8 cellular contexts compared by ENCODE assay signal in the genomic region with DNA sequence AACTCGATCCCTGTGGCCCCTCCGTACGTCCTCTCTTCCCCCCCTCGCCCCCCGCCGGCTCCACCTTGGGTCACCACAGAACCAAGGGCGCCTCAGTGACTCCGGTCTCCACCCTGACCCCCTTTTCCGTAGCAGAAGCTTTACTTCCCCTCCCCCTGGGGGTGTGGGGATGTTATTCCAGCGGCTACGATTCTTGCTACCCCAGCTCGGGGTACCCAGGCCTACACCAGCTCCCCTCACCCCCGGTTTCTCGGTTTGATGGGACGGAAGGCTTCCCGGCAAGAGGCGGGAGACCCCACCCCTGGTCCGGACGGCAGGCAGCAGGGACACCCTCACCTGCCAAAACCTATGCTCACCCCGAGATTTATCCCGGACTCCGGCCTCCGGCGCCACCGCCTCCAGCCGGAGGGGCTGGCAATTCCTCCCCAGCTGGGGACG. TPM values are rescaled to one million over a fixed set of nuclear protein-coding genes. Genes with fewer than 3 reads are reported as not detected.
DNase-seq lines count a peak whose midpoint lies in the region; ATAC-seq and TF ChIP-seq lines count a peak whose summit lies in the region.
"Had no signal": no experiment of that assay in that cellular context is flagged by ENCODE, and none has a peak within 500 bp of the region (broad histone marks: within the 10 kb centered on the region; RNA-seq: fewer than 3 reads in every experiment).

No MANE protein-coding gene starts in this region.

- H3K9me3 Mint-ChIP-seq in activated T-helper 2 cell treated with anti-CD3 and anti-CD28 coated beads, Interferon-gamma antibody, Interleukin-2, Interleukin-4, amounts not matched to agents 10 μg/mL and 5 μg/mL and 100 μg/mL, durations not matched to agents 14 hours and 24 hours and 36 hours = no peaks in the 10 kb centered on the region
- no peaks in the 10 kb centered on the region for H3K9me3 Mint-ChIP-seq in immature natural killer cell
- H3K9me3 Mint-ChIP-seq in stimulated activated memory B cell treated with anti-CD40 and anti-IgM and Interleukin-4, amounts not matched to agents 10 μg/mL and 1 μg/mL and 100 μg/mL, for 72 hours = no peaks in the 10 kb centered on the region

- ATAC-seq in stimulated activated memory B cell treated with anti-CD40 and anti-IgM and Interleukin-4, amounts not matched to agents 10 μg/mL and 1 μg/mL and 100 μg/mL, for 72 hours = no peak
- ATAC-seq in GM21367 (IDR thresholded peaks at IDR 0.05; ENCODE audit: unreplicated experiment) = no peak

- H3K4me3 Mint-ChIP-seq in activated T-helper 2 cell treated with anti-CD3 and anti-CD28 coated beads, Interferon-gamma antibody, Interleukin-2, Interleukin-4, amounts not matched to agents 10 μg/mL and 5 μg/mL and 100 μg/mL, durations not matched to agents 14 hours and 24 hours and 36 hours (ENCODE audit: low read depth) = peak overlapping the region; percentile 70
- H3K4me3 Mint-ChIP-seq in immature natural killer cell = peak overlapping the region; percentile 60 to 83 (median 78)
- H3K4me3 Mint-ChIP-seq in stimulated activated memory B cell treated with anti-CD40 and anti-IgM and Interleukin-4, amounts not matched to agents 10 μg/mL and 1 μg/mL and 100 μg/mL, for 72 hours = peak overlapping the region; percentile 55

- no peak for DNase-seq in HL-60 (ENCODE audit: low read depth in 1 of 2, low spot score in 1 of 2)
- no peak for DNase-seq in activated T-helper 2 cell treated with anti-CD3 and anti-CD28 coated beads, Interferon-gamma antibody, Interleukin-2, Interleukin-4, amounts not matched to agents 10 μg/mL and 5 μg/mL and 100 μg/mL, durations not matched to agents 14 hours and 24 hours and 36 hours (ENCODE audit: low spot score)
- DNase-seq in immature natural killer cell = no peak
- no peak for DNase-seq in DMS79 treated with DMSO at 0.1 percent for 48 hours (lab: John Stamatoyannopoulos, UW)
- DNase-seq in NCI-H510A treated with DMSO at 0.1 percent for 48 hours (lab: John Stamatoyannopoulos, UW) = no peak

- H3K27me3 Mint-ChIP-seq in activated T-helper 2 cell treated with anti-CD3 and anti-CD28 coated beads, Interferon-gamma antibody, Interleukin-2, Interleukin-4, amounts not matched to agents 10 μg/mL and 5 μg/mL and 100 μg/mL, durations not matched to agents 14 hours and 24 hours and 36 hours (ENCODE audit: low read depth) = peaks cover 11% of the 10 kb centered on the region
- H3K27me3 Mint-ChIP-seq in immature natural killer cell (ENCODE audit: low read depth in 3 of 3) = peaks cover 2 to 12% (median 4%) of the 10 kb centered on the region in 3 donors
- peaks cover 31% of the 10 kb centered on the region for H3K27me3 Mint-ChIP-seq in stimulated activated memory B cell treated with anti-CD40 and anti-IgM and Interleukin-4, amounts not matched to agents 10 μg/mL and 1 μg/mL and 100 μg/mL, for 72 hours

- TF ChIP-seq CTCF in HL-60 (IDR thresholded peaks at IDR 0.05; ENCODE audit: insufficient read depth, low read length) = no peak

- H3K27me3 ChIP-seq in HL-60 (ENCODE audit: insufficient read depth, poor library complexity, severe bottlenecking) = peaks cover 2% of the 10 kb centered on the region

- no peak overlapping the region for H3K27ac Mint-ChIP-seq in activated T-helper 2 cell treated with anti-CD3 and anti-CD28 coated beads, Interferon-gamma antibody, Interleukin-2, Interleukin-4, amounts not matched to agents 10 μg/mL and 5 μg/mL and 100 μg/mL, durations not matched to agents 14 hours and 24 hours and 36 hours
- H3K27ac Mint-ChIP-seq in immature natural killer cell = peak overlapping the region in 1 of 6 donors; percentile 83
- no peak overlapping the region for H3K27ac Mint-ChIP-seq in stimulated activated memory B cell treated with anti-CD40 and anti-IgM and Interleukin-4, amounts not matched to agents 10 μg/mL and 1 μg/mL and 100 μg/mL, for 72 hours

- H3K4me1 Mint-ChIP-seq in activated T-helper 2 cell treated with anti-CD3 and anti-CD28 coated beads, Interferon-gamma antibody, Interleukin-2, Interleukin-4, amounts not matched to agents 10 μg/mL and 5 μg/mL and 100 μg/mL, durations not matched to agents 14 hours and 24 hours and 36 hours (ENCODE audit: low read depth) = peaks cover 3% of the 10 kb centered on the region
- H3K4me1 Mint-ChIP-seq in immature natural killer cell = peaks cover 9 to 12% of the 10 kb centered on the region in 2 donors
- peaks cover 5% of the 10 kb centered on the region for H3K4me1 Mint-ChIP-seq in stimulated activated memory B cell treated with anti-CD40 and anti-IgM and Interleukin-4, amounts not matched to agents 10 μg/mL and 1 μg/mL and 100 μg/mL, for 72 hours

- peak overlapping the region; percentile 28; the same call in 1 of the 2 replicates for H3K4me3 ChIP-seq in HL-60 (replicated peaks; ENCODE audit: insufficient read depth, low read length)

- intact Hi-C loops in activated T-helper 2 cell treated with anti-CD3 and anti-CD28 coated beads, Interferon-gamma antibody, Interleukin-2, Interleukin-4, amounts not matched to agents 10 μg/mL and 5 μg/mL and 100 μg/mL, durations not matched to agents 14 hours and 24 hours and 36 hours (cut with micrococcal nuclease) = no loop called here

- no peaks in the 10 kb centered on the region for H3K36me3 Mint-ChIP-seq in activated T-helper 2 cell treated with anti-CD3 and anti-CD28 coated beads, Interferon-gamma antibody, Interleukin-2, Interleukin-4, amounts not matched to agents 10 μg/mL and 5 μg/mL and 100 μg/mL, durations not matched to agents 14 hours and 24 hours and 36 hours (ENCODE audit: low read depth)
- H3K36me3 Mint-ChIP-seq in immature natural killer cell = no peaks in the 10 kb centered on the region
- H3K36me3 Mint-ChIP-seq in stimulated activated memory B cell treated with anti-CD40 and anti-IgM and Interleukin-4, amounts not matched to agents 10 μg/mL and 1 μg/mL and 100 μg/mL, for 72 hours = no peaks in the 10 kb centered on the region

- H3K27ac ChIP-seq in HL-60 (replicated peaks) = no peak overlapping the region

RNA-seq across cellular contexts. Expression of a gene that starts 0.7 kb away (rescaled TPM):
- 4.7 and 4.8 TPM in 2 replicates for total RNA-seq in activated T-helper 2 cell treated with anti-CD3 and anti-CD28 coated beads, Interferon-gamma antibody, Interleukin-2, Interleukin-4, amounts not matched to agents 10 μg/mL and 5 μg/mL and 100 μg/mL, durations not matched to agents 14 hours and 24 hours and 36 hours
- 1 to 10 TPM in 2 of 3 donors, under 1 TPM in 1; 0.52 to 1.2 (median 1.1) TPM for polyA plus RNA-seq in immature natural killer cell

RNA-seq across cellular contexts. Expression of a gene that starts 15.2 kb away (rescaled TPM):
- total RNA-seq in activated T-helper 2 cell treated with anti-CD3 and anti-CD28 coated beads, Interferon-gamma antibody, Interleukin-2, Interleukin-4, amounts not matched to agents 10 μg/mL and 5 μg/mL and 100 μg/mL, durations not matched to agents 14 hours and 24 hours and 36 hours = 14.8 and 17.5 TPM in 2 replicates
- 1 to 10 TPM; 1.0 to 5.2 (median 1.6) TPM for polyA plus RNA-seq in immature natural killer cell

RNA-seq across cellular contexts. Expression of a gene that starts 28.9 kb away (rescaled TPM):
- total RNA-seq in activated T-helper 2 cell treated with anti-CD3 and anti-CD28 coated beads, Interferon-gamma antibody, Interleukin-2, Interleukin-4, amounts not matched to agents 10 μg/mL and 5 μg/mL and 100 μg/mL, durations not matched to agents 14 hours and 24 hours and 36 hours = not detected in 2 replicates
- not detected for polyA plus RNA-seq in immature natural killer cell
- total RNA-seq: dermis microvascular lymphatic vessel endothelial cell had no signal

RNA-seq across cellular contexts. Expression of a gene that starts 57.2 kb away (rescaled TPM):
- total RNA-seq in activated T-helper 2 cell treated with anti-CD3 and anti-CD28 coated beads, Interferon-gamma antibody, Interleukin-2, Interleukin-4, amounts not matched to agents 10 μg/mL and 5 μg/mL and 100 μg/mL, durations not matched to agents 14 hours and 24 hours and 36 hours = 44.4 and 55.3 TPM in 2 replicates
- 100 to 1,000 TPM in 2 of 3 donors, 10 to 100 TPM in 1; 87.8 to 140 (median 124) TPM for polyA plus RNA-seq in immature natural killer cell
